Comparison of ENCODE assay signal across 19 cellular contexts in genomic region chr14:34474187-34474679, GRCh38. TPM values are rescaled to one million over a fixed set of nuclear protein-coding genes. Genes with fewer than 3 reads are reported as not detected.
A peak's percentile ranks its signal among the peaks of the same experiment; 100 is the strongest.
DNase-seq lines count a peak whose midpoint lies in the region; ATAC-seq and TF ChIP-seq lines count a peak whose summit lies in the region.
"Had no signal": no experiment of that assay in that cellular context is flagged by ENCODE, and none has a peak within 500 bp of the region (broad histone marks: within the 10 kb centered on the region; RNA-seq: fewer than 3 reads in every experiment).

No MANE protein-coding gene starts in this region.

- WGBS in heart left ventricle, 4 donors, result 79 to 84% (median 83%) methylated on average over 2 of the region's 2 CpGs

- H3K9me3 ChIP-seq in heart left ventricle, result no peaks in the 10 kb centered on the region
- H3K9me3 ChIP-seq: A549, Caco-2 had no signal

- H3K27me3 ChIP-seq in heart left ventricle, result no peaks in the 10 kb centered on the region
- H3K27me3 ChIP-seq: BLaER1 had no signal

- no peak overlapping the region for H3K27ac ChIP-seq in heart left ventricle
- H3K27ac ChIP-seq: A549, BLaER1, C4-2B had no signal

- peaks cover 8% of the 10 kb centered on the region for H3K27me3 Mint-ChIP-seq in nephron progenitor cell (ENCODE audit: low read depth, poor library complexity)

- TF ChIP-seq POLR2A in heart left ventricle (IDR thresholded peaks at IDR 0.05), result no peak

- H3K27ac Mint-ChIP-seq in nephron progenitor cell, result peak overlapping the region; percentile 16
- H3K27ac Mint-ChIP-seq: B cell; CD4-positive, CD25-positive, alpha-beta regulatory T cell; CD8-positive, alpha-beta T cell; GM23338; H9 had no signal

- intact Hi-C loops in heart left ventricle (cut with DNase I), result no loop called here

- DNase-seq in activated CD8-positive, alpha-beta memory T cell treated with anti-CD3 and anti-CD28 coated beads for 24 hours, result peak; percentile 3
- no peak for DNase-seq in activated CD8-positive, alpha-beta memory T cell treated with anti-CD3 and anti-CD28 coated beads, Interleukin-2, amount 50 U/mL, for 48 hours
- DNase-seq in NCI-H82 treated with DMSO at 0.1 percent for 48 hours (lab: John Stamatoyannopoulos, UW; ENCODE audit: unreplicated experiment) (peak; percentile 33), nephron progenitor cell (no peak), ACHN (no peak), heart left ventricle (no peak)
- DNase-seq: 8988T; Caco-2; CD4-positive, CD25-positive, alpha-beta regulatory T cell; CD8-positive, alpha-beta T cell; DMS153; DND-41; H9 had no signal

- H3K9me3 Mint-ChIP-seq in nephron progenitor cell, result peaks cover 8% of the 10 kb centered on the region
- H3K9me3 Mint-ChIP-seq: CD8-positive, alpha-beta T cell had no signal

- no peaks in the 10 kb centered on the region for H3K36me3 ChIP-seq in heart left ventricle
- H3K36me3 ChIP-seq: BLaER1 had no signal

- H3K36me3 Mint-ChIP-seq in nephron progenitor cell (ENCODE audit: low read depth), result no peaks in the 10 kb centered on the region
- H3K36me3 Mint-ChIP-seq: CD4-positive, CD25-positive, alpha-beta regulatory T cell; CD8-positive, alpha-beta T cell had no signal

- no peak overlapping the region for H3K4me3 ChIP-seq in heart left ventricle
- H3K4me3 ChIP-seq: A549, BLaER1, GM23338 had no signal

- in situ Hi-C loops in ACHN (cut with HindIII; ENCODE audit: low pct_ligation_motif_present, low pct_unique_long_range_greater_than_20kb, low sequenced_read_pairs), result no loop called here

- no peaks in the 10 kb centered on the region for H3K4me1 ChIP-seq in heart left ventricle
- H3K4me1 ChIP-seq: BLaER1, Caco-2 had no signal

- no peak for ATAC-seq in heart left ventricle
- ATAC-seq: A549; CD8-positive, alpha-beta T cell; GM23338; HCT116 had no signal

- no peaks in the 10 kb centered on the region for H3K4me1 Mint-ChIP-seq in nephron progenitor cell
- H3K4me1 Mint-ChIP-seq: B cell had no signal

- no peak for TF ChIP-seq CTCF in nephron progenitor cell (IDR thresholded peaks at IDR 0.05)
- TF ChIP-seq CTCF in heart left ventricle (IDR thresholded peaks at IDR 0.05), result no peak

- no peak overlapping the region for H3K4me3 Mint-ChIP-seq in nephron progenitor cell
- H3K4me3 Mint-ChIP-seq: B cell; CD4-positive, CD25-positive, alpha-beta regulatory T cell; CD8-positive, alpha-beta T cell; GM23338; H9 had no signal

RNA-seq across cellular contexts. Expression of gene SPTSSA, which starts 12.2 kb away (rescaled TPM):
- total RNA-seq in heart left ventricle, result 10 to 100 TPM in 6 of 9 donors, 1 to 10 TPM in 3; 8.3 to 15.3 (median 12.0) TPM
- polyA plus RNA-seq in heart left ventricle, result 10 to 100 TPM; 17.3 to 24.9 TPM

Comparison
In these comparisons a context has a peak if more than half of its experiments do, and no peak if none do; other contexts are left out.
1. DNase-seq: peak in activated CD8-positive, alpha-beta memory T cell treated with anti-CD3 and anti-CD28 coated beads for 24 hours (single experiment) and NCI-H82 treated with DMSO at 0.1 percent for 48 hours (single experiment); none in activated CD8-positive, alpha-beta memory T cell treated with anti-CD3 and anti-CD28 coated beads, Interleukin-2, amount 50 U/mL, for 48 hours (single experiment), nephron progenitor cell (single experiment), ACHN (single experiment) and heart left ventricle (0 of 5).